In genomic region chr18:997499-997898, GRCh38 we compare ENCODE assay signal across 8 cellular contexts.
"Had no signal": no experiment of that assay in that cellular context is flagged by ENCODE, and none has a peak within 500 bp of the region (broad histone marks: within the 10 kb centered on the region; RNA-seq: fewer than 3 reads in every experiment).

No MANE protein-coding gene starts in this region.

- FAIRE-seq: G401.6, GM12878, GM12891, GM12892, GM18507, GM19239 had no signal

- ATAC-seq: GM12878 had no signal

- H3K4me3 ChIP-seq: GM12878 had no signal

- DNase-seq: GDM1, GF-D8 had no signal
